Comparison of ENCODE assay signal across 28 cellular contexts in genomic region chr1:181772714-181773113, GRCh38.
"Had no signal": no experiment of that assay in that cellular context is flagged by ENCODE, and none has a peak within 500 bp of the region (broad histone marks: within the 10 kb centered on the region; RNA-seq: fewer than 3 reads in every experiment).

No MANE protein-coding gene starts in this region.

- H3K79me2 ChIP-seq: parathyroid adenoma had no signal

- H3K27ac ChIP-seq: neural progenitor cell, ovary, parathyroid adenoma, psoas muscle, skin epidermis, spleen, thoracic aorta, thyroid gland, tibial nerve, upper lobe of left lung, vagina had no signal

- H2AFZ ChIP-seq: neural progenitor cell, parathyroid adenoma had no signal

- H3K9me3 ChIP-seq: ovary, psoas muscle, spleen, thoracic aorta, thyroid gland, tibial nerve, upper lobe of left lung, vagina had no signal

- FAIRE-seq: urothelium cell line had no signal

- ATAC-seq: naive thymus-derived CD4-positive, alpha-beta T cell; natural killer cell; psoas muscle; right cardiac atrium; sciatic nerve; stimulated activated memory B cell treated with anti-CD40 and anti-IgM and Interleukin-4, amounts not matched to agents 10 μg/mL and 1 μg/mL and 100 μg/mL, for 72 hours; stimulated activated naive CD8-positive, alpha-beta T cell treated with anti-CD3 and anti-CD28 coated beads, Interleukin-15, amount 100 ng/mL, for 72 hours; stimulated activated naive CD8-positive, alpha-beta T cell treated with anti-CD3 and anti-CD28 coated beads, Interleukin-15, Interleukin-2, amounts not matched to agents 100 U/mL and 50 U/mL, for 24 hours had no signal

- H3K4me2 ChIP-seq: neural progenitor cell, smooth muscle cell had no signal

- H3K27me3 ChIP-seq: neural progenitor cell, ovary, spleen, thyroid gland, tibial nerve, upper lobe of left lung, vagina had no signal

- DNase-seq: naive thymus-derived CD4-positive, alpha-beta T cell; natural killer cell; occipital lobe; ovary; posterior cingulate gyrus; psoas muscle; right cardiac atrium; spleen; stimulated activated CD4-positive, alpha-beta T cell treated with anti-CD3 and anti-CD28 coated beads, Interleukin-12 subunit alpha, Interleukin-12 subunit beta, amount 100 ng/mL, for 4 hours; stimulated activated CD4-positive, alpha-beta T cell treated with anti-CD3 and anti-CD28 coated beads, Interleukin-1b, Interleukin-23, amount 100 ng/mL, for 48 hours; stimulated activated CD4-positive, alpha-beta T cell treated with anti-CD3 and anti-CD28 coated beads, Interleukin-4, amount 100 ng/mL, for 1 hour; stimulated activated CD4-positive, alpha-beta T cell treated with anti-CD3 and anti-CD28 coated beads, Interleukin-4, amount 100 ng/mL, for 4 hours; stimulated activated CD8-positive, alpha-beta memory T cell treated with anti-CD3 and anti-CD28 coated beads, Interleukin-4, amount 100 ng/mL, for 48 hours; stimulated activated naive CD4-positive, alpha-beta T cell; stimulated activated naive CD8-positive, alpha-beta T cell treated with anti-CD3 and anti-CD28 coated beads, Interleukin-15, amount 100 ng/mL, for 72 hours; stimulated activated naive CD8-positive, alpha-beta T cell treated with anti-CD3 and anti-CD28 coated beads, Interleukin-15, Interleukin-2, amounts not matched to agents 100 U/mL and 50 U/mL, for 24 hours; thyroid gland; upper lobe of left lung had no signal

- H3K4me3 ChIP-seq: neural progenitor cell, ovary, psoas muscle, skin epidermis, smooth muscle cell, spleen, thoracic aorta, thyroid gland, tibial nerve, upper lobe of left lung, vagina had no signal

- H3K36me3 ChIP-seq: neural progenitor cell, ovary, spleen, thoracic aorta, thyroid gland, tibial nerve, upper lobe of left lung, vagina had no signal

- H3K9ac ChIP-seq: neural progenitor cell, parathyroid adenoma had no signal

- H3K4me1 ChIP-seq: parathyroid adenoma, psoas muscle, spleen, thyroid gland, tibial nerve, upper lobe of left lung, vagina had no signal
